ENCODE assay signal across 1 cellular context in genomic region chr12:121892673-121893561, GRCh38.
TF ChIP-seq lines count a peak whose summit lies in the region.

No MANE protein-coding gene starts in this region.

TF ChIP-seq in K562, 482 proteins besides CTCF, POLR2A, EP300 and RAD21 (continued from another document and continues in another):
- peak in 1 of 2 experiments; percentile 6 for TF ChIP-seq E2F6 (IDR thresholded peaks at IDR 0.05; ENCODE audit: borderline replicate concordance in 1 of 2, extremely low read depth in 1 of 2, insufficient read depth in 1 of 2, insufficient read length in 1 of 2, low read depth in 1 of 2, low read length in 1 of 2, poor library complexity in 1 of 2, severe bottlenecking in 1 of 2)
- TF ChIP-seq ZEB2 (IDR thresholded peaks at IDR 0.05) = no peak
- no peak for TF ChIP-seq ZNF436 (CRISPR knock-in tag; IDR thresholded peaks at IDR 0.05)
- TF ChIP-seq FOXJ2 (tag; IDR thresholded peaks at IDR 0.05) = no peak
- TF ChIP-seq ZNF197 (CRISPR knock-in tag; IDR thresholded peaks at IDR 0.05; ENCODE audit: low read depth) = no peak
- no peak for TF ChIP-seq KDM4B (IDR thresholded peaks at IDR 0.05; ENCODE audit: borderline replicate concordance in 2 of 2, low read depth in 1 of 2)
- TF ChIP-seq ZNF174 (CRISPR knock-in tag; IDR thresholded peaks at IDR 0.05) = no peak
- TF ChIP-seq, protein P1, sequence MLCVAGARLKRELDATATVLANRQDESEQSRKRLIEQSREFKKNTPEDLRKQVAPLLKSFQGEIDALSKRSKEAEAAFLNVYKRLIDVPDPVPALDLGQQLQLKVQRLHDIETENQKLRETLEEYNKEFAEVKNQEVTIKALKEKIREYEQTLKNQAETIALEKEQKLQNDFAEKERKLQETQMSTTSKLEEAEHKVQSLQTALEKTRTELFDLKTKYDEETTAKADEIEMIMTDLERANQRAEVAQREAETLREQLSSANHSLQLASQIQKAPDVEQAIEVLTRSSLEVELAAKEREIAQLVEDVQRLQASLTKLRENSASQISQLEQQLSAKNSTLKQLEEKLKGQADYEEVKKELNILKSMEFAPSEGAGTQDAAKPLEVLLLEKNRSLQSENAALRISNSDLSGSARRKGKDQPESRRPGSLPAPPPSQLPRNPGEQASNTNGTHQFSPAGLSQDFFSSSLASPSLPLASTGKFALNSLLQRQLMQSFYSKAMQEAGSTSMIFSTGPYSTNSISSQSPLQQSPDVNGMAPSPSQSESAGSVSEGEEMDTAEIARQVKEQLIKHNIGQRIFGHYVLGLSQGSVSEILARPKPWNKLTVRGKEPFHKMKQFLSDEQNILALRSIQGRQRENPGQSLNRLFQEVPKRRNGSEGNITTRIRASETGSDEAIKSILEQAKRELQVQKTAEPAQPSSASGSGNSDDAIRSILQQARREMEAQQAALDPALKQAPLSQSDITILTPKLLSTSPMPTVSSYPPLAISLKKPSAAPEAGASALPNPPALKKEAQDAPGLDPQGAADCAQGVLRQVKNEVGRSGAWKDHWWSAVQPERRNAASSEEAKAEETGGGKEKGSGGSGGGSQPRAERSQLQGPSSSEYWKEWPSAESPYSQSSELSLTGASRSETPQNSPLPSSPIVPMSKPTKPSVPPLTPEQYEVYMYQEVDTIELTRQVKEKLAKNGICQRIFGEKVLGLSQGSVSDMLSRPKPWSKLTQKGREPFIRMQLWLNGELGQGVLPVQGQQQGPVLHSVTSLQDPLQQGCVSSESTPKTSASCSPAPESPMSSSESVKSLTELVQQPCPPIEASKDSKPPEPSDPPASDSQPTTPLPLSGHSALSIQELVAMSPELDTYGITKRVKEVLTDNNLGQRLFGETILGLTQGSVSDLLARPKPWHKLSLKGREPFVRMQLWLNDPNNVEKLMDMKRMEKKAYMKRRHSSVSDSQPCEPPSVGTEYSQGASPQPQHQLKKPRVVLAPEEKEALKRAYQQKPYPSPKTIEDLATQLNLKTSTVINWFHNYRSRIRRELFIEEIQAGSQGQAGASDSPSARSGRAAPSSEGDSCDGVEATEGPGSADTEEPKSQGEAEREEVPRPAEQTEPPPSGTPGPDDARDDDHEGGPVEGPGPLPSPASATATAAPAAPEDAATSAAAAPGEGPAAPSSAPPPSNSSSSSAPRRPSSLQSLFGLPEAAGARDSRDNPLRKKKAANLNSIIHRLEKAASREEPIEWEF (CRISPR knock-in tag; IDR thresholded peaks at IDR 0.05) = peak; percentile 66; the same call in 1 of the 2 replicates
- no peak for TF ChIP-seq KLF16 (IDR thresholded peaks at IDR 0.05)
- no peak for TF ChIP-seq MED1 (CRISPR knock-in tag; IDR thresholded peaks at IDR 0.05; ENCODE audit: borderline replicate concordance)
- TF ChIP-seq MBD1 (CRISPR knock-in tag; IDR thresholded peaks at IDR 0.05) = no peak
- TF ChIP-seq HLTF (IDR thresholded peaks at IDR 0.05) = no peak
- no peak for TF ChIP-seq MXD1 (CRISPR knock-in tag; IDR thresholded peaks at IDR 0.05; ENCODE audit: borderline replicate concordance, poor library complexity, severe bottlenecking)
- TF ChIP-seq ESRRA (IDR thresholded peaks at IDR 0.05; ENCODE audit: borderline replicate concordance, low read depth) = no peak
- TF ChIP-seq, protein P2, sequence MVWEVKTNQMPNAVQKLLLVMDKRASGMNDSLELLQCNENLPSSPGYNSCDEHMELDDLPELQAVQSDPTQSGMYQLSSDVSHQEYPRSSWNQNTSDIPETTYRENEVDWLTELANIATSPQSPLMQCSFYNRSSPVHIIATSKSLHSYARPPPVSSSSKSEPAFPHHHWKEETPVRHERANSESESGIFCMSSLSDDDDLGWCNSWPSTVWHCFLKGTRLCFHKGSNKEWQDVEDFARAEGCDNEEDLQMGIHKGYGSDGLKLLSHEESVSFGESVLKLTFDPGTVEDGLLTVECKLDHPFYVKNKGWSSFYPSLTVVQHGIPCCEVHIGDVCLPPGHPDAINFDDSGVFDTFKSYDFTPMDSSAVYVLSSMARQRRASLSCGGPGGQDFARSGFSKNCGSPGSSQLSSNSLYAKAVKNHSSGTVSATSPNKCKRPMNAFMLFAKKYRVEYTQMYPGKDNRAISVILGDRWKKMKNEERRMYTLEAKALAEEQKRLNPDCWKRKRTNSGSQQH (CRISPR knock-in tag; IDR thresholded peaks at IDR 0.05) = no peak
- TF ChIP-seq ADNP (tag; IDR thresholded peaks at IDR 0.05) = 0 out of 2 replicates have a peak, but pooled peaks have one; percentile 36
- peak; percentile 14; the same call in 1 of the 2 replicates for TF ChIP-seq NFRKB (IDR thresholded peaks at IDR 0.05; ENCODE audit: low read depth)
- TF ChIP-seq TOE1 (IDR thresholded peaks at IDR 0.05; ENCODE audit: borderline replicate concordance) = no peak
- TF ChIP-seq TOE1 (CRISPR knock-in tag; IDR thresholded peaks at IDR 0.05; ENCODE audit: borderline replicate concordance, low read depth) = no peak
- no peak for TF ChIP-seq ZC3H8 (IDR thresholded peaks at IDR 0.05)
- peak; percentile 64 for TF ChIP-seq NFE2L1 (tag; IDR thresholded peaks at IDR 0.05; ENCODE audit: borderline replicate concordance, low read depth)
- peak; percentile 5; the same call in 1 of the 2 replicates for TF ChIP-seq CBFA2T2 (conservative IDR thresholded peaks at IDR 0.05)
- TF ChIP-seq GTF2F1 (IDR thresholded peaks at IDR 0.05; ENCODE audit: low read depth, low read length) = no peak
- TF ChIP-seq TAL1 (IDR thresholded peaks at IDR 0.05) = peak; percentile 17; the same call in 1 of the 2 replicates
- no peak for TF ChIP-seq TAF7 (tag; IDR thresholded peaks at IDR 0.05)
- TF ChIP-seq ZNF24 (IDR thresholded peaks at IDR 0.05) = 0 out of 2 replicates have a peak, but pooled peaks have one; percentile 5
- TF ChIP-seq RBFOX2 (IDR thresholded peaks at IDR 0.05; ENCODE audit: low read depth, low read length) = no peak
- no peak for TF ChIP-seq PURB (CRISPR knock-in tag; IDR thresholded peaks at IDR 0.05; ENCODE audit: low read depth)
- TF ChIP-seq POLR3G (IDR thresholded peaks at IDR 0.05; ENCODE audit: extremely low read depth, insufficient read length, insufficient replicate concordance) = no peak
- 0 out of 2 replicates have a peak, but pooled peaks have one; percentile 2 for TF ChIP-seq ZNF609 (CRISPR knock-in tag; IDR thresholded peaks at IDR 0.05; ENCODE audit: borderline replicate concordance)
- no peak for TF ChIP-seq ZNF347 (CRISPR knock-in tag; IDR thresholded peaks at IDR 0.05; ENCODE audit: low read depth)
- TF ChIP-seq HDAC8 (tag; IDR thresholded peaks at IDR 0.05) = no peak
- TF ChIP-seq RBM22 (IDR thresholded peaks at IDR 0.05; ENCODE audit: low read depth, low read length, poor library complexity, severe bottlenecking) = no peak
- 0 out of 2 replicates have a peak, but pooled peaks have one; percentile 35 for TF ChIP-seq POLR2AphosphoS5 (IDR thresholded peaks at IDR 0.05; ENCODE audit: control insufficient read depth, insufficient read depth, low read depth, low read length)
- TF ChIP-seq LEF1 (IDR thresholded peaks at IDR 0.05) = 0 out of 2 replicates have a peak, but pooled peaks have one; percentile 11
- no peak for TF ChIP-seq RBM34 (IDR thresholded peaks at IDR 0.05; ENCODE audit: borderline replicate concordance, insufficient read depth, low read length)
- 0 out of 4 replicates have a peak, but pooled peaks of 1 of the 2 experiments have one; percentile 22 for TF ChIP-seq MNT (conservative IDR thresholded peaks at IDR 0.05)
- TF ChIP-seq, protein P3, sequence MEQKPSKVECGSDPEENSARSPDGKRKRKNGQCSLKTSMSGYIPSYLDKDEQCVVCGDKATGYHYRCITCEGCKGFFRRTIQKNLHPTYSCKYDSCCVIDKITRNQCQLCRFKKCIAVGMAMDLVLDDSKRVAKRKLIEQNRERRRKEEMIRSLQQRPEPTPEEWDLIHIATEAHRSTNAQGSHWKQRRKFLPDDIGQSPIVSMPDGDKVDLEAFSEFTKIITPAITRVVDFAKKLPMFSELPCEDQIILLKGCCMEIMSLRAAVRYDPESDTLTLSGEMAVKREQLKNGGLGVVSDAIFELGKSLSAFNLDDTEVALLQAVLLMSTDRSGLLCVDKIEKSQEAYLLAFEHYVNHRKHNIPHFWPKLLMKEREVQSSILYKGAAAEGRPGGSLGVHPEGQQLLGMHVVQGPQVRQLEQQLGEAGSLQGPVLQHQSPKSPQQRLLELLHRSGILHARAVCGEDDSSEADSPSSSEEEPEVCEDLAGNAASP (IDR thresholded peaks at IDR 0.05) = no peak
- no peak for TF ChIP-seq ZNF41 (CRISPR knock-in tag; conservative IDR thresholded peaks at IDR 0.05)
- TF ChIP-seq NR2F6 (CRISPR knock-in tag; IDR thresholded peaks at IDR 0.05) = no peak
- TF ChIP-seq ZNF232 (CRISPR knock-in tag; IDR thresholded peaks at IDR 0.05) = no peak
- TF ChIP-seq BCL6 (CRISPR knock-in tag; IDR thresholded peaks at IDR 0.05) = no peak
- TF ChIP-seq NKRF (IDR thresholded peaks at IDR 0.05; ENCODE audit: borderline replicate concordance) = no peak
- no peak for TF ChIP-seq TSC22D4 (tag; IDR thresholded peaks at IDR 0.05)
- 0 out of 2 replicates have a peak, but pooled peaks have one; percentile 39 for TF ChIP-seq GATAD2A (IDR thresholded peaks at IDR 0.05)
- 0 out of 2 replicates have a peak, but pooled peaks have one; percentile 32 for TF ChIP-seq EP400 (IDR thresholded peaks at IDR 0.05)
